In the genomic region with DNA sequence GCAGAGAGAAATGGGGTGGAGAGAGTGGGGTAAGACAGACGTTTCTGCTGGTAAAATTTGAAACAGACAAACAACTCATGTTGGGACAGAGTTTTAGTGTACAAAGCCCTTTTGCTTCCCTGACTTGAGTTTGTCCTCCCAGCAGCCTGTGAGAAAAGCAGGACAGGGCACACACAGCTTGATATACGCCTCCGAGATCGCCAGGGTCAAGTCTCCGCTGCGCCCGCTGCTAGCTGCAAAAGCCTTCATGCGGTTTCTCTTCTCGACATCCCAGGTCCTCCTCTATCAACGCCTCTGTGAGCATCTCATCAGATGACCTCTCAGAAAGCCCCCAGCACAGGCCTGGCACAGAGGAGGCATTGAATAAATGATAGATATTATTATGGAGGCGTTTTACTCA, we compare ENCODE assay signal across 22 cellular contexts.
"Had no signal": no experiment of that assay in that cellular context is flagged by ENCODE, and none has a peak within 500 bp of the region (broad histone marks: within the 10 kb centered on the region; RNA-seq: fewer than 3 reads in every experiment).

No MANE protein-coding gene starts in this region.

- H3K9ac ChIP-seq: neural progenitor cell had no signal

- H3K9me3 Mint-ChIP-seq: endodermal cell; naive thymus-derived CD4-positive, alpha-beta T cell; neural progenitor cell had no signal

- H3K4me3 ChIP-seq: colonic mucosa, hepatocyte, neural progenitor cell, pancreas, smooth muscle cell, suprapubic skin, thyroid gland, upper lobe of left lung, uterus had no signal

- H3K79me2 ChIP-seq: hepatocyte had no signal

- H3K27ac Mint-ChIP-seq: endodermal cell, neural progenitor cell, progenitor cell of endocrine pancreas had no signal

- H3K4me1 ChIP-seq: colonic mucosa, neural progenitor cell, pancreas, suprapubic skin, thyroid gland, upper lobe of left lung, uterus had no signal

- H3K36me3 Mint-ChIP-seq: naive thymus-derived CD4-positive, alpha-beta T cell; neural progenitor cell had no signal

- H3K4me2 ChIP-seq: hepatocyte, neural progenitor cell, smooth muscle cell had no signal

- H3K27me3 ChIP-seq: colonic mucosa, pancreas, thyroid gland, upper lobe of left lung, uterus had no signal

- H3K9me3 ChIP-seq: colonic mucosa, pancreas, suprapubic skin, thyroid gland, upper lobe of left lung, uterus had no signal

- H3K36me3 ChIP-seq: colonic mucosa, neural progenitor cell, pancreas, suprapubic skin, thyroid gland, upper lobe of left lung, uterus had no signal

- H2AFZ ChIP-seq: hepatocyte, neural progenitor cell had no signal

- DNase-seq: colonic mucosa; dermis blood vessel endothelial cell; erythroblast; foreskin melanocyte; kidney glomerular epithelial cell; mammary epithelial cell; nucleus accumbens; pancreas; right cardiac atrium; stimulated activated CD4-positive, alpha-beta T cell treated with anti-CD3 and anti-CD28 coated beads, Interleukin-2, amount 100 ng/mL, for 48 hours; stimulated activated naive CD8-positive, alpha-beta T cell treated with anti-CD3 and anti-CD28 coated beads, Interleukin-15, Interleukin-2, amounts not matched to agents 100 U/mL and 50 U/mL, for 24 hours; thyroid gland; upper lobe of left lung; uterus had no signal

- ATAC-seq: left lobe of liver; pancreas; right cardiac atrium; stimulated activated naive CD8-positive, alpha-beta T cell treated with anti-CD3 and anti-CD28 coated beads, Interleukin-15, Interleukin-2, amounts not matched to agents 100 U/mL and 50 U/mL, for 24 hours had no signal

- H3K4me3 Mint-ChIP-seq: endodermal cell, neural progenitor cell had no signal
